8 cellular contexts compared by ENCODE assay signal in genomic region chr9:131733601-131734061, GRCh38. TPM values are rescaled to one million over a fixed set of nuclear protein-coding genes. Genes with fewer than 3 reads are reported as not detected.
A peak's percentile ranks its signal among the peaks of the same experiment; 100 is the strongest.
DNase-seq lines count a peak whose midpoint lies in the region; TF ChIP-seq lines count a peak whose summit lies in the region.

No MANE protein-coding gene starts in this region.

- no peak overlapping the region for H3K4me3 ChIP-seq in smooth muscle cell

- TF ChIP-seq CTCF in smooth muscle cell (IDR thresholded peaks at IDR 0.05; ENCODE audit: borderline replicate concordance, insufficient read depth, poor library complexity, severe bottlenecking), result no peak

- 24% methylated on average over 15 of the region's 15 CpGs for WGBS in smooth muscle cell (ENCODE audit: low lambda C conversion rate)

- H3K36me3 ChIP-seq in smooth muscle cell (ENCODE audit: low read depth), result no peaks in the 10 kb centered on the region

- peaks cover 13% of the 10 kb centered on the region for H3F3A ChIP-seq in smooth muscle cell (ENCODE audit: low read depth)

- H3K79me2 ChIP-seq in smooth muscle cell (ENCODE audit: low read depth), result peaks cover 61% of the 10 kb centered on the region

- H3K9ac ChIP-seq in smooth muscle cell (ENCODE audit: low read depth), result no peak overlapping the region

- peak; percentile 52 for DNase-seq in NCI-H2171 treated with DMSO at 0.1 percent for 48 hours (lab: John Stamatoyannopoulos, UW)
- DNase-seq in NCI-H2171 (lab: John Stamatoyannopoulos, UW), result no peak
- peak; percentile 31 for DNase-seq in NOMO-1 treated with dmso at 0.1 percent for 144 hours (lab: John Stamatoyannopoulos, UW; ENCODE audit: unreplicated experiment)
- DNase-seq in activated T-helper 9 cell treated with anti-CD3 and anti-CD28 coated beads, Interleukin-2, amount 50 U/mL, for 16 hours (ENCODE audit: low read depth), result peak; percentile 35
- DNase-seq in glomerular visceral epithelial cell (ENCODE audit: extremely low spot score), result peak; percentile 99
- peak; percentile 26 for DNase-seq in smooth muscle cell (lab: John Stamatoyannopoulos, UW; ENCODE audit: unreplicated experiment)
- no peak for DNase-seq in NCI-H2107 (lab: John Stamatoyannopoulos, UW)
- DNase-seq in NCI-H774 (lab: John Stamatoyannopoulos, UW), result no peak

- H3K9me3 ChIP-seq in smooth muscle cell (replicated peaks; ENCODE audit: low read depth), result no peaks in the 10 kb centered on the region

- H3K27me3 ChIP-seq in smooth muscle cell (ENCODE audit: low read depth), result no peaks in the 10 kb centered on the region

- H3K4me1 ChIP-seq in smooth muscle cell (ENCODE audit: low read depth), result peaks cover 21% of the 10 kb centered on the region

- H3K4me2 ChIP-seq in smooth muscle cell, result peak overlapping the region; percentile 74

- H4K20me1 ChIP-seq in smooth muscle cell (ENCODE audit: low read depth), result peaks cover 81% of the 10 kb centered on the region

- peak overlapping the region; percentile 82 for H3K27ac ChIP-seq in smooth muscle cell (ENCODE audit: low read depth)

- no peak overlapping the region for H2AFZ ChIP-seq in smooth muscle cell (ENCODE audit: low read depth)

RNA-seq across cellular contexts. Expression of gene RAPGEF1, which starts 6.2 kb away (rescaled TPM):
- total RNA-seq in smooth muscle cell, result 15.3 and 17.8 TPM in 2 replicates
- 16.4 and 21.8 TPM in 2 replicates for polyA plus RNA-seq in smooth muscle cell

Comparison
In these comparisons a context has a peak if more than half of its experiments do, and no peak if none do; other contexts are left out.
1. DNase-seq: peak in NCI-H2171 treated with DMSO at 0.1 percent for 48 hours (single experiment), NOMO-1 treated with dmso at 0.1 percent for 144 hours (single experiment), activated T-helper 9 cell treated with anti-CD3 and anti-CD28 coated beads, Interleukin-2, amount 50 U/mL, for 16 hours (single experiment), glomerular visceral epithelial cell (single experiment) and smooth muscle cell (single experiment); none in NCI-H2171 (single experiment), NCI-H2107 (single experiment) and NCI-H774 (single experiment).